In genomic region chr1:234337233-234337632, GRCh38 we compare ENCODE assay signal across 2 cellular contexts.
TF ChIP-seq lines count a peak whose summit lies in the region.

No MANE protein-coding gene starts in this region.

TF ChIP-seq in HEK293, 187 proteins besides CTCF, POLR2A, EP300 and RAD21 (continued from another document):
- TF ChIP-seq ZBTB6 (tag by site-specific recombination; IDR thresholded peaks at IDR 0.05), result no peak
- no peak for TF ChIP-seq ZNF221 (tag by site-specific recombination; IDR thresholded peaks at IDR 0.05; ENCODE audit: borderline replicate concordance)
- TF ChIP-seq YY2 (tag by site-specific recombination; IDR thresholded peaks at IDR 0.05), result no peak
- TF ChIP-seq ZNF777 (tag by site-specific recombination; IDR thresholded peaks at IDR 0.05; ENCODE audit: borderline replicate concordance), result no peak
- TF ChIP-seq ZNF791 (tag by site-specific recombination; IDR thresholded peaks at IDR 0.05), result peak; percentile 90
- no peak for TF ChIP-seq ZNF571 (tag by site-specific recombination; IDR thresholded peaks at IDR 0.05)
- no peak for TF ChIP-seq SCRT1 (tag by site-specific recombination; IDR thresholded peaks at IDR 0.05; ENCODE audit: borderline replicate concordance)
- TF ChIP-seq SETDB1 (IDR thresholded peaks at IDR 0.05; ENCODE audit: insufficient read length, low read length), result peak; percentile 45
TF ChIP-seq in HEK293: peak in this region for 2.

TF ChIP-seq in K562, 482 proteins besides CTCF, POLR2A, EP300 and RAD21 (continued from another document):
- TF ChIP-seq POU5F1 (IDR thresholded peaks at IDR 0.05; ENCODE audit: borderline replicate concordance, low read depth, low read length, partially characterized antibody) (no peak), ZNF133 (CRISPR knock-in tag; IDR thresholded peaks at IDR 0.05) (no peak), NFXL1 (CRISPR knock-in tag; IDR thresholded peaks at IDR 0.05) (no peak), CTBP1 (IDR thresholded peaks at IDR 0.05; ENCODE audit: borderline replicate concordance) (no peak), CBX3 (IDR thresholded peaks at IDR 0.05; ENCODE audit: borderline replicate concordance in 1 of 2, low read length in 2 of 2) (peak in 1 of 2 experiments; percentile 94; a peak in 2 of 3 replicates), RBFOX2 (IDR thresholded peaks at IDR 0.05; ENCODE audit: low read depth, low read length) (no peak), RBM14 (IDR thresholded peaks at IDR 0.05; ENCODE audit: borderline replicate concordance, insufficient read depth, low read depth, low read length) (no peak), NFYB (IDR thresholded peaks at IDR 0.05; ENCODE audit: extremely low read depth, insufficient read length) (no peak), CBX5 (IDR thresholded peaks at IDR 0.05; ENCODE audit: borderline replicate concordance, low read depth) (0 out of 2 replicates have a peak, but pooled peaks have one; percentile 20), HDAC1 (IDR thresholded peaks at IDR 0.05) (no peak), NCOA6 (IDR thresholded peaks at IDR 0.05) (no peak), KLF13 (tag; IDR thresholded peaks at IDR 0.05; ENCODE audit: borderline replicate concordance, low read depth) (no peak), TRIM24 (IDR thresholded peaks at IDR 0.05) (0 out of 4 replicates have a peak, but pooled peaks of 1 of the 2 experiments have one; percentile 6), CAMTA2 (CRISPR knock-in tag; conservative IDR thresholded peaks at IDR 0.05) (no peak), FOS (IDR thresholded peaks at IDR 0.05; ENCODE audit: extremely low read depth, insufficient read length) (no peak), ZBTB12 (CRISPR knock-in tag; IDR thresholded peaks at IDR 0.05) (no peak), NFATC3 (IDR thresholded peaks at IDR 0.05) (no peak), MTA2 (IDR thresholded peaks at IDR 0.05; ENCODE audit: low read depth) (no peak), ZNF436 (CRISPR knock-in tag; IDR thresholded peaks at IDR 0.05) (no peak), TRIM28 (IDR thresholded peaks at IDR 0.05) (peak; percentile 75; the same call in 1 of the 2 replicates), NR2C1 (IDR thresholded peaks at IDR 0.05) (no peak), NR2C1 (tag; IDR thresholded peaks at IDR 0.05) (no peak)
TF ChIP-seq in K562: peak in this region for 4.
